In the genomic region with DNA sequence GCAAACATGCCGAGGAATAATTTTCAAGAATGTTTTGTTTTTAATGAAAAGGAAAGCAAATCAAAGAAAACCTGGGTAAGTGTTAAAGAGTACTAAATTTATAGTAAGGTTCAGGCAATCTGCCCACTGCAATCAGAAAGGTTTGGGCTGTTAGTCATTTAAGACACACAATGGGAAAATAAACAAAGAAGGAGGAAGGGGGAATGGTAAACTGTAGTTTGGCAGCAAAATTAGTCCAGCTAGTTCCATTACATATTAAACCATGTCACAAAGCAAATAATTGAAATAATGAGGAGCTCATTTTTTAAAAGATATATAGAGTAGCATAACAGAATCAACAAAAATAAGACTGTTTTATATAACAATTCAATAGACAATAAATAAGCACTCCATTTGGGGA, we compare ENCODE assay signal across 19 cellular contexts.
DNase-seq lines count a peak whose midpoint lies in the region; ATAC-seq and TF ChIP-seq lines count a peak whose summit lies in the region.
"Had no signal": no experiment of that assay in that cellular context is flagged by ENCODE, and none has a peak within 500 bp of the region (broad histone marks: within the 10 kb centered on the region; RNA-seq: fewer than 3 reads in every experiment).

No MANE protein-coding gene starts in this region.

- H3K4me1 Mint-ChIP-seq in stimulated activated memory B cell treated with anti-CD40 and anti-IgM and Interleukin-4, amounts not matched to agents 10 μg/mL and 1 μg/mL and 100 μg/mL, for 72 hours: no peaks in the 10 kb centered on the region
- H3K4me1 Mint-ChIP-seq: activated T-helper 17 cell treated with anti-CD3 and anti-CD28 coated beads, Interleukin-2, amount 50 U/mL, for 72 hours had no signal

- TF ChIP-seq CTCF in astrocyte of the cerebellum (IDR thresholded peaks at IDR 0.05; ENCODE audit: low read depth, low read length, missing control alignments) (no peak), left lung (IDR thresholded peaks at IDR 0.05) (no peak)

- no peak overlapping the region for H3K27ac ChIP-seq in left lung

- peaks cover 0 to 7% of the 10 kb centered on the region in 2 donors for H3K4me1 ChIP-seq in left lung

- in situ Hi-C loops in Caki2 (cut with HindIII; ENCODE audit: low pct_unique_long_range_greater_than_20kb, low sequenced_read_pairs): no loop called here
- in situ Hi-C loops in astrocyte of the cerebellum (cut with HindIII; ENCODE audit: low sequenced_read_pairs): no loop called here

- intact Hi-C loops in left lung (cut with DNase I): no loop called here

- H3K4me3 ChIP-seq in MG63: no peak overlapping the region
- H3K4me3 ChIP-seq in astrocyte of the cerebellum (ENCODE audit: low read depth, low read length): no peak overlapping the region
- H3K4me3 ChIP-seq in left lung: no peak overlapping the region
- H3K4me3 ChIP-seq: GM12878 had no signal

- no peaks in the 10 kb centered on the region for H3K36me3 Mint-ChIP-seq in stimulated activated memory B cell treated with anti-CD40 and anti-IgM and Interleukin-4, amounts not matched to agents 10 μg/mL and 1 μg/mL and 100 μg/mL, for 72 hours
- H3K36me3 Mint-ChIP-seq: brain had no signal

- no peak overlapping the region for H3K4me3 Mint-ChIP-seq in stimulated activated memory B cell treated with anti-CD40 and anti-IgM and Interleukin-4, amounts not matched to agents 10 μg/mL and 1 μg/mL and 100 μg/mL, for 72 hours
- H3K4me3 Mint-ChIP-seq: activated CD8-positive, alpha-beta T cell treated with anti-CD3 and anti-CD28 coated beads for 36 hours; activated T-helper 17 cell treated with anti-CD3 and anti-CD28 coated beads, Interleukin-2, amount 50 U/mL, for 72 hours; brain had no signal

- H3K36me3 ChIP-seq in MG63 (no peaks in the 10 kb centered on the region), left lung (no peaks in the 10 kb centered on the region)

- H3K9me3 ChIP-seq in MG63 (no peaks in the 10 kb centered on the region), left lung (no peaks in the 10 kb centered on the region)

- H3K27me3 Mint-ChIP-seq in stimulated activated memory B cell treated with anti-CD40 and anti-IgM and Interleukin-4, amounts not matched to agents 10 μg/mL and 1 μg/mL and 100 μg/mL, for 72 hours: peaks cover 57% of the 10 kb centered on the region

- no peaks in the 10 kb centered on the region for H3K27me3 ChIP-seq in MG63
- no peaks in the 10 kb centered on the region for H3K27me3 ChIP-seq in left lung

- DNase-seq in Caki2 (ENCODE audit: low read depth): peak; percentile 23
- DNase-seq in MG63: peak; percentile 24
- peak; percentile 37 for DNase-seq in astrocyte of the cerebellum (ENCODE audit: low read depth)
- DNase-seq in left lung: no peak
- no peak for DNase-seq in activated CD4-positive, alpha-beta T cell treated with anti-CD3 and anti-CD28 coated beads, Interleukin-2, amount 50 U/mL, for 4 hours
- no peak for DNase-seq in NCI-H1694 (lab: John Stamatoyannopoulos, UW)
- DNase-seq in NCI-H1930 (lab: John Stamatoyannopoulos, UW): no peak
- DNase-seq: activated CD8-positive, alpha-beta T cell treated with anti-CD3 and anti-CD28 coated beads for 36 hours; AML-193; DND-41; effector CD8-positive, alpha-beta T cell; kidney; NCI-H146; NK-92 treated with Interleukin-12 subunit alpha and Interleukin-12 subunit beta, amount 100 ng/mL, for 24 hours; SIG-M5 had no signal

- no peaks in the 10 kb centered on the region for H3K9me3 Mint-ChIP-seq in stimulated activated memory B cell treated with anti-CD40 and anti-IgM and Interleukin-4, amounts not matched to agents 10 μg/mL and 1 μg/mL and 100 μg/mL, for 72 hours
- H3K9me3 Mint-ChIP-seq: activated CD8-positive, alpha-beta T cell treated with anti-CD3 and anti-CD28 coated beads for 36 hours; activated T-helper 17 cell treated with anti-CD3 and anti-CD28 coated beads, Interleukin-2, amount 50 U/mL, for 72 hours had no signal

- ATAC-seq in left lung: peak; percentile 64
- no peak for ATAC-seq in stimulated activated memory B cell treated with anti-CD40 and anti-IgM and Interleukin-4, amounts not matched to agents 10 μg/mL and 1 μg/mL and 100 μg/mL, for 72 hours
- ATAC-seq: activated CD8-positive, alpha-beta T cell treated with anti-CD3 and anti-CD28 coated beads for 36 hours; activated T-helper 17 cell treated with anti-CD3 and anti-CD28 coated beads, Interleukin-2, amount 50 U/mL, for 72 hours; GM12878 had no signal

- no peak overlapping the region for H3K27ac Mint-ChIP-seq in stimulated activated memory B cell treated with anti-CD40 and anti-IgM and Interleukin-4, amounts not matched to agents 10 μg/mL and 1 μg/mL and 100 μg/mL, for 72 hours
- H3K27ac Mint-ChIP-seq: activated CD8-positive, alpha-beta T cell treated with anti-CD3 and anti-CD28 coated beads for 36 hours; activated T-helper 17 cell treated with anti-CD3 and anti-CD28 coated beads, Interleukin-2, amount 50 U/mL, for 72 hours had no signal

Comparison
In these comparisons a context has a peak if more than half of its experiments do, and no peak if none do; other contexts are left out.
1. DNase-seq: peak in Caki2 (single experiment), MG63 (single experiment) and astrocyte of the cerebellum (single experiment); none in left lung (0 of 2), activated CD4-positive, alpha-beta T cell treated with anti-CD3 and anti-CD28 coated beads, Interleukin-2, amount 50 U/mL, for 4 hours (0 of 2), NCI-H1694 (single experiment) and NCI-H1930 (0 of 2).